Comparison of ENCODE assay signal across 1 cellular context in genomic region chr19:2819540-2820111, GRCh38.
TF ChIP-seq lines count a peak whose summit lies in the region.

Gene ZNF554 (plus strand): TSS chr19:2819868. CDS start chr19:2820072, 204 bp downstream.

TF ChIP-seq in H1, 55 proteins besides CTCF, POLR2A, EP300 and RAD21 (continued from another document):
- TF ChIP-seq NANOG (IDR thresholded peaks at IDR 0.05; ENCODE audit: insufficient read depth, low read depth, low read length, poor library complexity, severe bottlenecking) (no peak), SP4 (IDR thresholded peaks at IDR 0.05; ENCODE audit: low read length) (no peak; the same call in 1 of the 2 replicates), BACH1 (IDR thresholded peaks at IDR 0.05; ENCODE audit: low read length) (peak; percentile 80; the same call in 1 of the 2 replicates), BRCA1 (IDR thresholded peaks at IDR 0.05; ENCODE audit: low read depth, low read length) (no peak), CTBP2 (IDR thresholded peaks at IDR 0.05; ENCODE audit: borderline replicate concordance, insufficient read depth, insufficient read length, low read length) (peak; percentile 42), NRF1 (IDR thresholded peaks at IDR 0.05; ENCODE audit: low read depth, low read length) (peak; percentile 87), TAF1 (IDR thresholded peaks at IDR 0.05; ENCODE audit: low read depth, low read length) (peak; percentile 50; the same call in 1 of the 2 replicates), TEAD4 (IDR thresholded peaks at IDR 0.05; ENCODE audit: low read depth, low read length) (no peak), POLR2AphosphoS5 (IDR thresholded peaks at IDR 0.05; ENCODE audit: low read depth, low read length) (no peak), JUN (IDR thresholded peaks at IDR 0.05; ENCODE audit: low read depth, low read length) (no peak), SUZ12 (IDR thresholded peaks at IDR 0.05; ENCODE audit: low read length) (no peak), CHD2 (IDR thresholded peaks at IDR 0.05; ENCODE audit: low read length) (peak; percentile 39; the same call in 1 of the 2 replicates), HDAC2 (IDR thresholded peaks at IDR 0.05; ENCODE audit: borderline replicate concordance in 1 of 2, low read depth in 2 of 2, low read length in 2 of 2) (peak in 1 of 2 experiments; percentile 92; a peak in 1 of 4 replicates), SIN3A (conservative IDR thresholded peaks at IDR 0.05 in 1 of 2, IDR thresholded peaks at IDR 0.05 in 1 of 2; ENCODE audit: low read depth in 1 of 2, low read length in 2 of 2) (peak in 1 of 2 experiments; percentile 83; a peak in 2 of 4 replicates), GABPA (IDR thresholded peaks at IDR 0.05; ENCODE audit: borderline replicate concordance, insufficient read depth, low read length) (no peak; the same call in 1 of the 2 replicates), TCF12 (IDR thresholded peaks at IDR 0.05; ENCODE audit: low read depth, low read length) (peak; percentile 62; the same call in 1 of the 2 replicates), SRF (IDR thresholded peaks at IDR 0.05; ENCODE audit: low read depth, low read length) (no peak), CREB1 (IDR thresholded peaks at IDR 0.05) (peak; percentile 84), KDM5A (IDR thresholded peaks at IDR 0.05; ENCODE audit: low read length) (no peak), RXRA (IDR thresholded peaks at IDR 0.05; ENCODE audit: insufficient read depth, low read depth, low read length) (0 out of 2 replicates have a peak, but pooled peaks have one; percentile 61), EZH2 (IDR thresholded peaks at IDR 0.05; ENCODE audit: low read depth, low read length, severe bottlenecking) (no peak), KDM1A (IDR thresholded peaks at IDR 0.05; ENCODE audit: borderline replicate concordance, low read length) (no peak), MAX (IDR thresholded peaks at IDR 0.05) (peak; percentile 74), MAFK (IDR thresholded peaks at IDR 0.05; ENCODE audit: low read depth, low read length) (no peak), HDAC6 (IDR thresholded peaks at IDR 0.05; ENCODE audit: low read depth, low read length) (no peak), SP1 (IDR thresholded peaks at IDR 0.05; ENCODE audit: low read depth, low read length) (peak; percentile 80), GTF2F1 (IDR thresholded peaks at IDR 0.05; ENCODE audit: borderline replicate concordance, low read depth, low read length) (no peak), RNF2 (IDR thresholded peaks at IDR 0.05; ENCODE audit: borderline replicate concordance, low read depth, low read length, missing control alignments, poor library complexity, severe bottlenecking) (no peak), SIX5 (IDR thresholded peaks at IDR 0.05; ENCODE audit: low read depth, low read length) (peak; percentile 91), CBX8 (IDR thresholded peaks at IDR 0.05; ENCODE audit: borderline replicate concordance, low read depth, low read length) (no peak), TBP (IDR thresholded peaks at IDR 0.05; ENCODE audit: low read depth, low read length) (peak; percentile 50; the same call in 1 of the 2 replicates), CHD1 (IDR thresholded peaks at IDR 0.05; ENCODE audit: low read depth, low read length) (no peak), SP2 (IDR thresholded peaks at IDR 0.05; ENCODE audit: low read length) (peak; percentile 41; the same call in 1 of the 2 replicates), YY1 (IDR thresholded peaks at IDR 0.05; ENCODE audit: low read depth, low read length) (peak; percentile 70; the same call in 1 of the 2 replicates), SAP30 (IDR thresholded peaks at IDR 0.05; ENCODE audit: insufficient read depth, insufficient replicate concordance, low read length) (no peak), TAF7 (optimal IDR thresholded peaks at IDR 0.05; ENCODE audit: borderline replicate concordance, low read depth, low read length) (peak; percentile 33), RBBP5 (IDR thresholded peaks at IDR 0.05; ENCODE audit: borderline replicate concordance, low read depth, low read length) (no peak; the same call in 1 of the 2 replicates), EGR1 (IDR thresholded peaks at IDR 0.05; ENCODE audit: borderline replicate concordance, low read depth, low read length) (no peak; the same call in 1 of the 2 replicates), PHF8 (conservative IDR thresholded peaks at IDR 0.05; ENCODE audit: low read depth, low read length) (peak; percentile 59; the same call in 1 of the 2 replicates), RFX5 (IDR thresholded peaks at IDR 0.05; ENCODE audit: borderline replicate concordance, low read depth, low read length) (no peak), SIRT6 (IDR thresholded peaks at IDR 0.05; ENCODE audit: low read length) (no peak), CBX5 (IDR thresholded peaks at IDR 0.05; ENCODE audit: low read depth, low read length) (no peak), FOSL1 (IDR thresholded peaks at IDR 0.05; ENCODE audit: insufficient read depth, low read depth, low read length) (no peak), KDM4A (IDR thresholded peaks at IDR 0.05; ENCODE audit: low read depth, low read length, severe bottlenecking) (peak; percentile 86), JUND (IDR thresholded peaks at IDR 0.05; ENCODE audit: low read length) (0 out of 2 replicates have a peak, but pooled peaks have one; percentile 11)
- TF ChIP-seq, protein P1, sequence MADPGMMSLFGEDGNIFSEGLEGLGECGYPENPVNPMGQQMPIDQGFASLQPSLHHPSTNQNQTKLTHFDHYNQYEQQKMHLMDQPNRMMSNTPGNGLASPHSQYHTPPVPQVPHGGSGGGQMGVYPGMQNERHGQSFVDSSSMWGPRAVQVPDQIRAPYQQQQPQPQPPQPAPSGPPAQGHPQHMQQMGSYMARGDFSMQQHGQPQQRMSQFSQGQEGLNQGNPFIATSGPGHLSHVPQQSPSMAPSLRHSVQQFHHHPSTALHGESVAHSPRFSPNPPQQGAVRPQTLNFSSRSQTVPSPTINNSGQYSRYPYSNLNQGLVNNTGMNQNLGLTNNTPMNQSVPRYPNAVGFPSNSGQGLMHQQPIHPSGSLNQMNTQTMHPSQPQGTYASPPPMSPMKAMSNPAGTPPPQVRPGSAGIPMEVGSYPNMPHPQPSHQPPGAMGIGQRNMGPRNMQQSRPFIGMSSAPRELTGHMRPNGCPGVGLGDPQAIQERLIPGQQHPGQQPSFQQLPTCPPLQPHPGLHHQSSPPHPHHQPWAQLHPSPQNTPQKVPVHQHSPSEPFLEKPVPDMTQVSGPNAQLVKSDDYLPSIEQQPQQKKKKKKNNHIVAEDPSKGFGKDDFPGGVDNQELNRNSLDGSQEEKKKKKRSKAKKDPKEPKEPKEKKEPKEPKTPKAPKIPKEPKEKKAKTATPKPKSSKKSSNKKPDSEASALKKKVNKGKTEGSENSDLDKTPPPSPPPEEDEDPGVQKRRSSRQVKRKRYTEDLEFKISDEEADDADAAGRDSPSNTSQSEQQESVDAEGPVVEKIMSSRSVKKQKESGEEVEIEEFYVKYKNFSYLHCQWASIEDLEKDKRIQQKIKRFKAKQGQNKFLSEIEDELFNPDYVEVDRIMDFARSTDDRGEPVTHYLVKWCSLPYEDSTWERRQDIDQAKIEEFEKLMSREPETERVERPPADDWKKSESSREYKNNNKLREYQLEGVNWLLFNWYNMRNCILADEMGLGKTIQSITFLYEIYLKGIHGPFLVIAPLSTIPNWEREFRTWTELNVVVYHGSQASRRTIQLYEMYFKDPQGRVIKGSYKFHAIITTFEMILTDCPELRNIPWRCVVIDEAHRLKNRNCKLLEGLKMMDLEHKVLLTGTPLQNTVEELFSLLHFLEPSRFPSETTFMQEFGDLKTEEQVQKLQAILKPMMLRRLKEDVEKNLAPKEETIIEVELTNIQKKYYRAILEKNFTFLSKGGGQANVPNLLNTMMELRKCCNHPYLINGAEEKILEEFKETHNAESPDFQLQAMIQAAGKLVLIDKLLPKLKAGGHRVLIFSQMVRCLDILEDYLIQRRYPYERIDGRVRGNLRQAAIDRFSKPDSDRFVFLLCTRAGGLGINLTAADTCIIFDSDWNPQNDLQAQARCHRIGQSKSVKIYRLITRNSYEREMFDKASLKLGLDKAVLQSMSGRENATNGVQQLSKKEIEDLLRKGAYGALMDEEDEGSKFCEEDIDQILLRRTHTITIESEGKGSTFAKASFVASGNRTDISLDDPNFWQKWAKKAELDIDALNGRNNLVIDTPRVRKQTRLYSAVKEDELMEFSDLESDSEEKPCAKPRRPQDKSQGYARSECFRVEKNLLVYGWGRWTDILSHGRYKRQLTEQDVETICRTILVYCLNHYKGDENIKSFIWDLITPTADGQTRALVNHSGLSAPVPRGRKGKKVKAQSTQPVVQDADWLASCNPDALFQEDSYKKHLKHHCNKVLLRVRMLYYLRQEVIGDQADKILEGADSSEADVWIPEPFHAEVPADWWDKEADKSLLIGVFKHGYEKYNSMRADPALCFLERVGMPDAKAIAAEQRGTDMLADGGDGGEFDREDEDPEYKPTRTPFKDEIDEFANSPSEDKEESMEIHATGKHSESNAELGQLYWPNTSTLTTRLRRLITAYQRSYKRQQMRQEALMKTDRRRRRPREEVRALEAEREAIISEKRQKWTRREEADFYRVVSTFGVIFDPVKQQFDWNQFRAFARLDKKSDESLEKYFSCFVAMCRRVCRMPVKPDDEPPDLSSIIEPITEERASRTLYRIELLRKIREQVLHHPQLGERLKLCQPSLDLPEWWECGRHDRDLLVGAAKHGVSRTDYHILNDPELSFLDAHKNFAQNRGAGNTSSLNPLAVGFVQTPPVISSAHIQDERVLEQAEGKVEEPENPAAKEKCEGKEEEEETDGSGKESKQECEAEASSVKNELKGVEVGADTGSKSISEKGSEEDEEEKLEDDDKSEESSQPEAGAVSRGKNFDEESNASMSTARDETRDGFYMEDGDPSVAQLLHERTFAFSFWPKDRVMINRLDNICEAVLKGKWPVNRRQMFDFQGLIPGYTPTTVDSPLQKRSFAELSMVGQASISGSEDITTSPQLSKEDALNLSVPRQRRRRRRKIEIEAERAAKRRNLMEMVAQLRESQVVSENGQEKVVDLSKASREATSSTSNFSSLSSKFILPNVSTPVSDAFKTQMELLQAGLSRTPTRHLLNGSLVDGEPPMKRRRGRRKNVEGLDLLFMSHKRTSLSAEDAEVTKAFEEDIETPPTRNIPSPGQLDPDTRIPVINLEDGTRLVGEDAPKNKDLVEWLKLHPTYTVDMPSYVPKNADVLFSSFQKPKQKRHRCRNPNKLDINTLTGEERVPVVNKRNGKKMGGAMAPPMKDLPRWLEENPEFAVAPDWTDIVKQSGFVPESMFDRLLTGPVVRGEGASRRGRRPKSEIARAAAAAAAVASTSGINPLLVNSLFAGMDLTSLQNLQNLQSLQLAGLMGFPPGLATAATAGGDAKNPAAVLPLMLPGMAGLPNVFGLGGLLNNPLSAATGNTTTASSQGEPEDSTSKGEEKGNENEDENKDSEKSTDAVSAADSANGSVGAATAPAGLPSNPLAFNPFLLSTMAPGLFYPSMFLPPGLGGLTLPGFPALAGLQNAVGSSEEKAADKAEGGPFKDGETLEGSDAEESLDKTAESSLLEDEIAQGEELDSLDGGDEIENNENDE (IDR thresholded peaks at IDR 0.05; ENCODE audit: insufficient replicate concordance, low read length), result no peak
- TF ChIP-seq, protein P2, sequence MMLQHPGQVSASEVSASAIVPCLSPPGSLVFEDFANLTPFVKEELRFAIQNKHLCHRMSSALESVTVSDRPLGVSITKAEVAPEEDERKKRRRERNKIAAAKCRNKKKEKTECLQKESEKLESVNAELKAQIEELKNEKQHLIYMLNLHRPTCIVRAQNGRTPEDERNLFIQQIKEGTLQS (IDR thresholded peaks at IDR 0.05; ENCODE audit: insufficient read depth, low read depth, low read length), result peak; percentile 88
- TF ChIP-seq, protein P3, sequence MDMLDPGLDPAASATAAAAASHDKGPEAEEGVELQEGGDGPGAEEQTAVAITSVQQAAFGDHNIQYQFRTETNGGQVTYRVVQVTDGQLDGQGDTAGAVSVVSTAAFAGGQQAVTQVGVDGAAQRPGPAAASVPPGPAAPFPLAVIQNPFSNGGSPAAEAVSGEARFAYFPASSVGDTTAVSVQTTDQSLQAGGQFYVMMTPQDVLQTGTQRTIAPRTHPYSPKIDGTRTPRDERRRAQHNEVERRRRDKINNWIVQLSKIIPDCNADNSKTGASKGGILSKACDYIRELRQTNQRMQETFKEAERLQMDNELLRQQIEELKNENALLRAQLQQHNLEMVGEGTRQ (IDR thresholded peaks at IDR 0.05; ENCODE audit: low read length), result no peak
- TF ChIP-seq, protein P4, sequence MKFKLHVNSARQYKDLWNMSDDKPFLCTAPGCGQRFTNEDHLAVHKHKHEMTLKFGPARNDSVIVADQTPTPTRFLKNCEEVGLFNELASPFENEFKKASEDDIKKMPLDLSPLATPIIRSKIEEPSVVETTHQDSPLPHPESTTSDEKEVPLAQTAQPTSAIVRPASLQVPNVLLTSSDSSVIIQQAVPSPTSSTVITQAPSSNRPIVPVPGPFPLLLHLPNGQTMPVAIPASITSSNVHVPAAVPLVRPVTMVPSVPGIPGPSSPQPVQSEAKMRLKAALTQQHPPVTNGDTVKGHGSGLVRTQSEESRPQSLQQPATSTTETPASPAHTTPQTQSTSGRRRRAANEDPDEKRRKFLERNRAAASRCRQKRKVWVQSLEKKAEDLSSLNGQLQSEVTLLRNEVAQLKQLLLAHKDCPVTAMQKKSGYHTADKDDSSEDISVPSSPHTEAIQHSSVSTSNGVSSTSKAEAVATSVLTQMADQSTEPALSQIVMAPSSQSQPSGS (IDR thresholded peaks at IDR 0.05; ENCODE audit: low read length), result no peak
